ENCODE assay signal across 10 cellular contexts in the genomic region with DNA sequence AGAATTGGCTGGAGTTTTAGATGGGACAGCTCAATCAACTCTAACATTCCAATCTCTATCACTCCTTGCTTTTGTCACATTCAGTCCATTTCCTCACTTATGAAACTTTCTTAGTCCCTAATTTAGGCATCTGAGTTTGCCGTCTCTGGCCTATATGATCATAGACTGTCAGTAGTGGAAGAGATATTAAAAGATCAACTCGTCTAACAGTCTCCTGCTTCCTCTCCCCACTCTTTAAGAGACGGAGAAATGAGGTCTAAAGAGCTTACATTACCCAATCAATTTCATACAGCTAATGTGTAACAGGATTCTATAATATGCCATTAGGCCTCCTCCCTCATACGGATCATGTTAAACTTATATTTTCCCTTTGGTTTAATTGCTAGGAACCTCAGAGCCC. TPM values are rescaled to one million over a fixed set of nuclear protein-coding genes. Genes with fewer than 3 reads are reported as not detected.
A peak's percentile ranks its signal among the peaks of the same experiment; 100 is the strongest.
DNase-seq lines count a peak whose midpoint lies in the region; ATAC-seq and TF ChIP-seq lines count a peak whose summit lies in the region.
"Had no signal": no experiment of that assay in that cellular context is flagged by ENCODE, and none has a peak within 500 bp of the region (broad histone marks: within the 10 kb centered on the region; RNA-seq: fewer than 3 reads in every experiment).

No MANE protein-coding gene starts in this region.

- H3K36me3 ChIP-seq in PC-3 (ENCODE audit: low read depth, low read length) (no peaks in the 10 kb centered on the region), thymus (ENCODE audit: control insufficient read depth, insufficient read depth) (peaks cover 5% of the 10 kb centered on the region)

- POLR2A ChIA-PET in PC-3 (lab: Charles Lee; ENCODE audit: unreplicated experiment), result no interaction called here

- peaks cover 1% of the 10 kb centered on the region for H3K9me3 Mint-ChIP-seq in activated naive CD4-positive, alpha-beta T cell treated with anti-CD3 and anti-CD28 coated beads for 36 hours
- H3K9me3 Mint-ChIP-seq: H9 had no signal

- H3K4me1 ChIP-seq in PC-3 (ENCODE audit: insufficient read depth, low read length), result peaks cover 12% of the 10 kb centered on the region
- peaks cover 4% of the 10 kb centered on the region for H3K4me1 ChIP-seq in thymus (ENCODE audit: control insufficient read depth, insufficient read depth, low read length)

- H3K36me3 Mint-ChIP-seq in activated naive CD4-positive, alpha-beta T cell treated with anti-CD3 and anti-CD28 coated beads for 36 hours (ENCODE audit: low read depth), result peaks cover 3% of the 10 kb centered on the region

- no peak for TF ChIP-seq POLR2A in erythroblast (IDR thresholded peaks at IDR 0.05; ENCODE audit: low read length)

- H3K9me3 ChIP-seq in PC-3 (ENCODE audit: low read length) (no peaks in the 10 kb centered on the region), thymus (ENCODE audit: control insufficient read depth) (no peaks in the 10 kb centered on the region)

- no peaks in the 10 kb centered on the region for H4K20me1 ChIP-seq in PC-3 (ENCODE audit: low read length)

- CTCF ChIA-PET in activated naive CD4-positive, alpha-beta T cell treated with anti-CD3 and anti-CD28 coated beads for 36 hours (lab: Charles Lee), result interaction anchor here (1.4 kb wide), 1 partner anchor 14 kb away, joined by 3 read pairs; no protein-coding TSS in a partner anchor
- CTCF ChIA-PET in PC-3 (lab: Charles Lee), result no interaction called here

- no peak overlapping the region for H3K27ac ChIP-seq in PC-3 (ENCODE audit: low read length)
- peak overlapping the region; percentile 65 for H3K27ac ChIP-seq in thymus (ENCODE audit: low read depth)

- no peaks in the 10 kb centered on the region for H3K79me2 ChIP-seq in PC-3 (ENCODE audit: low read length)

- no peaks in the 10 kb centered on the region for H3K9me2 ChIP-seq in PC-3 (replicated peaks; ENCODE audit: low read length)

- no peak overlapping the region for H2AFZ ChIP-seq in PC-3 (ENCODE audit: low read length)

- H3K27ac Mint-ChIP-seq in activated naive CD4-positive, alpha-beta T cell treated with anti-CD3 and anti-CD28 coated beads for 36 hours, result no peak overlapping the region
- H3K27ac Mint-ChIP-seq: H9 had no signal

- ATAC-seq in PC-3, result no peak
- ATAC-seq in HG02970 (IDR thresholded peaks at IDR 0.05; ENCODE audit: low FRiP score, unreplicated experiment), result no peak
- ATAC-seq in HG02798 (IDR thresholded peaks at IDR 0.05; ENCODE audit: poor library complexity, unreplicated experiment), result no peak

- intact Hi-C loops in activated naive CD4-positive, alpha-beta T cell treated with anti-CD3 and anti-CD28 coated beads for 36 hours (cut with micrococcal nuclease), result loop anchor here (1.0 to 5.0 kb wide), 2 partner anchors 44 to 413 kb away; partner anchors contain the start of genes DDIT3 and MBD6
- intact Hi-C loops in PC-3 (cut with micrococcal nuclease), result no loop called here

- no peak overlapping the region for H3K9ac ChIP-seq in PC-3 (ENCODE audit: low read length)

- H3K4me1 Mint-ChIP-seq in activated naive CD4-positive, alpha-beta T cell treated with anti-CD3 and anti-CD28 coated beads for 36 hours (ENCODE audit: low read depth), result peaks cover 15% of the 10 kb centered on the region

- H3K4me3 ChIP-seq in PC-3 (ENCODE audit: low read length) (no peak overlapping the region), thymus (ENCODE audit: low read length) (peak overlapping the region; percentile 72)

- H3K27me3 Mint-ChIP-seq in activated naive CD4-positive, alpha-beta T cell treated with anti-CD3 and anti-CD28 coated beads for 36 hours (ENCODE audit: low read depth), result no peaks in the 10 kb centered on the region

- H3K27me3 ChIP-seq in PC-3 (ENCODE audit: low read length), result no peaks in the 10 kb centered on the region
- no peaks in the 10 kb centered on the region for H3K27me3 ChIP-seq in thymus (ENCODE audit: control insufficient read depth, insufficient read depth)

- no peak for DNase-seq in activated naive CD4-positive, alpha-beta T cell treated with anti-CD3 and anti-CD28 coated beads for 36 hours
- no peak for DNase-seq in activated naive CD4-positive, alpha-beta T cell treated with Interleukin-2 at 50 U/mL for 16 hours
- DNase-seq in PC-3, result no peak
- DNase-seq in erythroblast (lab: John Stamatoyannopoulos, UW), result peak; percentile 43 to 48
- DNase-seq in NOMO-1 treated with DMSO at 0.1 percent for 48 hours (lab: John Stamatoyannopoulos, UW; ENCODE audit: unreplicated experiment), result no peak
- DNase-seq: H9, NCI-H748 treated with DMSO at 0.1 percent for 48 hours had no signal

- WGBS in thymus, result 8% methylated on average over 4 of the region's 4 CpGs

- H3K4me2 ChIP-seq in PC-3 (ENCODE audit: low read length), result 0 out of 2 replicates have a peak overlapping the region, but pooled peaks have one; percentile 95

- no peaks in the 10 kb centered on the region for H3F3A ChIP-seq in PC-3 (ENCODE audit: low read length, unreplicated experiment)

- no TSS peak for BruUV-seq in PC-3 (replicated peaks; lab: Mats Ljungman, UMichigan)

- H3K4me3 Mint-ChIP-seq in activated naive CD4-positive, alpha-beta T cell treated with anti-CD3 and anti-CD28 coated beads for 36 hours, result peak overlapping the region; percentile 96

- no peak for TF ChIP-seq CTCF in PC-3 (conservative IDR thresholded peaks at IDR 0.05; ENCODE audit: low read depth, low read length)

RNA-seq across cellular contexts. Expression of gene ATP23, which starts 6.6 kb away (rescaled TPM):
- total RNA-seq in activated naive CD4-positive, alpha-beta T cell treated with anti-CD3 and anti-CD28 coated beads for 36 hours, result 10 to 100 TPM; 11.3 to 11.9 TPM
- 14.7 and 19.4 TPM in 2 replicates for total RNA-seq in PC-3 (2014; rRNA removed)
- polyA plus RNA-seq in thymus, result 15.6 TPM

Comparison
In these comparisons a context has a peak if more than half of its experiments do, and no peak if none do; other contexts are left out.
1. DNase-seq: peak in erythroblast (2 of 2); none in activated naive CD4-positive, alpha-beta T cell treated with anti-CD3 and anti-CD28 coated beads for 36 hours (single experiment), activated naive CD4-positive, alpha-beta T cell treated with Interleukin-2 at 50 U/mL for 16 hours (single experiment), PC-3 (single experiment) and NOMO-1 treated with DMSO at 0.1 percent for 48 hours (single experiment).